24 cellular contexts compared by ENCODE assay signal in genomic region chr11:2724114-2724513, GRCh38.
"Had no signal": no experiment of that assay in that cellular context is flagged by ENCODE, and none has a peak within 500 bp of the region (broad histone marks: within the 10 kb centered on the region; RNA-seq: fewer than 3 reads in every experiment).

No MANE protein-coding gene starts in this region.

- H3K4me1 Mint-ChIP-seq: activated CD4-positive, alpha-beta memory T cell treated with anti-CD3 and anti-CD28 coated beads, Interleukin-2, amount 10 ng/mL, durations not matched to agents 7 days and 5 days; activated CD4-positive, alpha-beta T cell treated with anti-CD3 and anti-CD28 coated beads, Interleukin-2, amount 10 ng/mL, durations not matched to agents 7 days and 5 days; activated T-helper 17 cell treated with anti-CD3 and anti-CD28 coated beads, Interleukin-2, amount 50 U/mL, for 72 hours had no signal

- H3K9me3 Mint-ChIP-seq: activated CD4-positive, alpha-beta memory T cell treated with anti-CD3 and anti-CD28 coated beads, Interleukin-2, amount 10 ng/mL, durations not matched to agents 7 days and 5 days; activated CD4-positive, alpha-beta T cell treated with anti-CD3 and anti-CD28 coated beads, Interleukin-2, amount 10 ng/mL, durations not matched to agents 7 days and 5 days; activated T-cell treated with anti-CD3 and anti-CD28 coated beads, Interleukin-2, amount 50 U/mL, for 4 hours; activated T-helper 17 cell treated with anti-CD3 and anti-CD28 coated beads, Interleukin-2, amount 50 U/mL, for 72 hours; dendritic cell treated with granulocyte-macrophage colony-stimulating factor and Interleukin-4, amounts not matched to agents 40 ng/mL and 50 ng/mL, for 4 days; stimulated activated naive CD8-positive, alpha-beta T cell treated with anti-CD3 and anti-CD28 coated beads, Interleukin-15, Interleukin-2, amounts not matched to agents 100 ng/mL and 50 ng/mL, for 24 hours had no signal

- H3K9me3 ChIP-seq: esophagus muscularis mucosa, heart right ventricle, left ventricle myocardium inferior, right lobe of liver, thoracic aorta, uterus had no signal

- H3K4me3 ChIP-seq: esophagus muscularis mucosa, heart right ventricle, left ventricle myocardium inferior, lung, right lobe of liver, thoracic aorta, uterus had no signal

- H3K4me1 ChIP-seq: foreskin keratinocyte, right lobe of liver, uterus had no signal

- H3K27me3 ChIP-seq: esophagus muscularis mucosa, heart right ventricle, right lobe of liver, uterus had no signal

- H3K27me3 Mint-ChIP-seq: activated CD4-positive, alpha-beta memory T cell treated with anti-CD3 and anti-CD28 coated beads, Interleukin-2, amount 10 ng/mL, durations not matched to agents 7 days and 5 days; activated CD4-positive, alpha-beta T cell treated with anti-CD3 and anti-CD28 coated beads, Interleukin-2, amount 10 ng/mL, durations not matched to agents 7 days and 5 days; activated T-helper 17 cell treated with anti-CD3 and anti-CD28 coated beads, Interleukin-2, amount 50 U/mL, for 72 hours; dendritic cell treated with granulocyte-macrophage colony-stimulating factor and Interleukin-4, amounts not matched to agents 40 ng/mL and 50 ng/mL, for 4 days; stimulated activated naive CD8-positive, alpha-beta T cell treated with anti-CD3 and anti-CD28 coated beads, Interleukin-15, Interleukin-2, amounts not matched to agents 100 ng/mL and 50 ng/mL, for 24 hours had no signal

- ATAC-seq: activated T-cell treated with anti-CD3 and anti-CD28 coated beads, Interleukin-2, amount 50 U/mL, for 4 hours; activated T-helper 17 cell treated with anti-CD3 and anti-CD28 coated beads, Interleukin-2, amount 50 U/mL, for 72 hours; foreskin keratinocyte had no signal

- H3K27ac Mint-ChIP-seq: activated CD4-positive, alpha-beta memory T cell treated with anti-CD3 and anti-CD28 coated beads, Interleukin-2, amount 10 ng/mL, durations not matched to agents 7 days and 5 days; activated CD4-positive, alpha-beta T cell treated with anti-CD3 and anti-CD28 coated beads, Interleukin-2, amount 10 ng/mL, durations not matched to agents 7 days and 5 days; activated T-helper 17 cell treated with anti-CD3 and anti-CD28 coated beads, Interleukin-2, amount 50 U/mL, for 72 hours; dendritic cell treated with granulocyte-macrophage colony-stimulating factor and Interleukin-4, amounts not matched to agents 40 ng/mL and 50 ng/mL, for 4 days; stimulated activated naive CD8-positive, alpha-beta T cell treated with anti-CD3 and anti-CD28 coated beads, Interleukin-15, Interleukin-2, amounts not matched to agents 100 ng/mL and 50 ng/mL, for 24 hours had no signal

- H3K27ac ChIP-seq: foreskin keratinocyte, heart right ventricle, right lobe of liver, thoracic aorta had no signal

- H3K4me3 Mint-ChIP-seq: activated CD4-positive, alpha-beta memory T cell treated with anti-CD3 and anti-CD28 coated beads, Interleukin-2, amount 10 ng/mL, durations not matched to agents 7 days and 5 days; activated CD4-positive, alpha-beta T cell treated with anti-CD3 and anti-CD28 coated beads, Interleukin-2, amount 10 ng/mL, durations not matched to agents 7 days and 5 days; activated T-cell treated with anti-CD3 and anti-CD28 coated beads, Interleukin-2, amount 50 U/mL, for 4 hours; activated T-helper 17 cell treated with anti-CD3 and anti-CD28 coated beads, Interleukin-2, amount 50 U/mL, for 72 hours; dendritic cell treated with granulocyte-macrophage colony-stimulating factor and Interleukin-4, amounts not matched to agents 40 ng/mL and 50 ng/mL, for 4 days; stimulated activated naive CD8-positive, alpha-beta T cell treated with anti-CD3 and anti-CD28 coated beads, Interleukin-15, Interleukin-2, amounts not matched to agents 100 ng/mL and 50 ng/mL, for 24 hours had no signal

- DNase-seq: activated CD4-positive, alpha-beta memory T cell treated with anti-CD3 and anti-CD28 coated beads, Interleukin-2, amount 10 ng/mL, durations not matched to agents 7 days and 5 days; activated CD4-positive, alpha-beta T cell treated with anti-CD3 and anti-CD28 coated beads, Interleukin-2, amount 10 ng/mL, durations not matched to agents 7 days and 5 days; activated CD4-positive, CD25-positive, alpha-beta regulatory T cell treated with anti-CD3 and anti-CD28 coated beads, Interleukin-2, amount 50 U/mL, for 72 hours; activated CD8-positive, alpha-beta memory T cell treated with anti-CD3 and anti-CD28 coated beads, Interleukin-2, amount 50 U/mL, for 48 hours; activated gamma-delta T cell treated with Interleukin-2 at 50 U/mL for 16 hours; activated naive CD4-positive, alpha-beta T cell treated with anti-CD3 and anti-CD28 coated beads, Interleukin-2, amount 50 U/mL, for 16 hours; activated T-cell treated with anti-CD3 and anti-CD28 coated beads, Interleukin-2, amount 50 U/mL, for 4 hours; amniotic stem cell; central memory CD4-positive, alpha-beta T cell; foreskin keratinocyte; heart right ventricle; left ventricle myocardium inferior; occipital lobe; right lobe of liver; stimulated activated CD4-positive, alpha-beta T cell treated with anti-CD3 and anti-CD28 coated beads, Interleukin-2, amount 100 ng/mL, for 48 hours; T-helper 2 cell; trophoblast cell; uterus had no signal

- H3K36me3 ChIP-seq: esophagus muscularis mucosa, heart right ventricle, left ventricle myocardium inferior, right lobe of liver, thoracic aorta, uterus had no signal
